23 cellular contexts compared by ENCODE assay signal in the genomic region with DNA sequence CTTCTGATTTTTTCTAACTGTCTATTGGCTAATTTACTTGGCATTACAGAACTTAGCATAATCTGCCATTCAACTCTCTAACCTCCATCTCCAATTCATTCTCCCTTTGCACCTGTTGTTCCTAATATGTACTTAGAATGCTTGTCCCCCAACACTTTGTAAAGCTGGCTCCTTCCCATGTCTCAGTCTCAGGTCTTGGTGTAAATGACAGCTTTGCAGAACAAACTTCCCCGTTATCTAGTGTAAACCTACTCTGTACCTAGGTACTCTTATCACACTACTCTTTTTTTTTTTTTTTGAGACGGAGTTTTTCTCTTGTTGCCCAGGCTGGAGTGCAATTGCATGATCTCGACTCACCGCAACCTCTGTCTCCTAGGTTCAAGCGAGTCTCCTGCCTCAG.
"Had no signal": no experiment of that assay in that cellular context is flagged by ENCODE, and none has a peak within 500 bp of the region (broad histone marks: within the 10 kb centered on the region; RNA-seq: fewer than 3 reads in every experiment).

No MANE protein-coding gene starts in this region.

- H3K27me3 ChIP-seq: dorsolateral prefrontal cortex, esophagus muscularis mucosa, foreskin keratinocyte, gastroesophageal sphincter, heart left ventricle, hepatocyte had no signal

- H3K4me2 ChIP-seq: hepatocyte had no signal

- H3K4me3 ChIP-seq: coronary artery, dorsolateral prefrontal cortex, esophagus muscularis mucosa, gastroesophageal sphincter, heart left ventricle, hepatocyte, left ventricle myocardium inferior, lower lobe of right lung had no signal

- H3K4me1 ChIP-seq: esophagus muscularis mucosa, foreskin keratinocyte, gastroesophageal sphincter, heart left ventricle, left ventricle myocardium inferior, lower lobe of right lung had no signal

- ATAC-seq: gastroesophageal sphincter, heart left ventricle, left colon, left lobe of liver, lower lobe of right lung had no signal

- H2AFZ ChIP-seq: hepatocyte had no signal

- H3K27ac ChIP-seq: coronary artery, dorsolateral prefrontal cortex, esophagus muscularis mucosa, foreskin keratinocyte, gastroesophageal sphincter, heart left ventricle, hepatocyte, left ventricle myocardium inferior, lower lobe of right lung had no signal

- FAIRE-seq: colon, endothelial cell of umbilical vein, frontal cortex, kidney had no signal

- H3K36me3 ChIP-seq: esophagus muscularis mucosa, gastroesophageal sphincter, heart left ventricle, left ventricle myocardium inferior, lower lobe of right lung had no signal

- DNase-seq: dermis blood vessel endothelial cell; dorsolateral prefrontal cortex; effector CD4-positive, alpha-beta T cell; effector memory CD4-positive, alpha-beta T cell; foreskin keratinocyte; heart left ventricle; hypothalamus; immature natural killer cell; islet precursor cell; kidney; left colon; left ventricle myocardium inferior; lower lobe of right lung; mesendoderm; midbrain had no signal
